In genomic region chr9:127885508-127886281, GRCh38 we compare ENCODE assay signal across 18 cellular contexts. TPM values are rescaled to one million over a fixed set of nuclear protein-coding genes. Genes with fewer than 3 reads are reported as not detected.
DNase-seq lines count a peak whose midpoint lies in the region; ATAC-seq and TF ChIP-seq lines count a peak whose summit lies in the region.
"Had no signal": no experiment of that assay in that cellular context is flagged by ENCODE, and none has a peak within 500 bp of the region (broad histone marks: within the 10 kb centered on the region; RNA-seq: fewer than 3 reads in every experiment).

No MANE protein-coding gene starts in this region.

- POLR2A ChIA-PET in HCT116 (lab: Charles Lee), result interaction anchor here (0.5 to 0.9 kb wide), 3 partner anchors 12 to 36 kb away, joined by 3 to 5 read pairs (median 4); no protein-coding TSS in a partner anchor
- POLR2A ChIA-PET in Caco-2 (lab: Charles Lee), result no interaction called here

- DNase-seq in HCT116 (ENCODE audit: low read depth, low spot score) (no peak), chondrocyte (ENCODE audit: low spot score) (no peak), osteocyte (ENCODE audit: extremely low spot score, unreplicated experiment) (no peak), CD14-positive monocyte (ENCODE audit: low spot score) (no peak), Caco-2 (no peak)
- DNase-seq: activated gamma-delta T cell; colonic mucosa; foreskin melanocyte; HFFc6; NCI-H1092; NCI-H2081 treated with DMSO at 0.1 percent for 48 hours; OCI-M1; stimulated activated CD4-positive, alpha-beta T cell treated with anti-CD3 and anti-CD28 coated beads, Interleukin-2, amount 100 ng/mL, for 48 hours; substantia nigra had no signal

- H2AFZ ChIP-seq in HCT116 (ENCODE audit: low read depth, low read length, poor library complexity, severe bottlenecking), result no peak overlapping the region
- H2AFZ ChIP-seq: parathyroid adenoma had no signal

- H3K36me3 Mint-ChIP-seq in chondrocyte (ENCODE audit: low read depth), result peaks cover 21% of the 10 kb centered on the region
- H3K36me3 Mint-ChIP-seq in osteocyte (ENCODE audit: unreplicated experiment), result peaks cover 22% of the 10 kb centered on the region
- peaks cover 26 to 33% of the 10 kb centered on the region in 2 donors for H3K36me3 Mint-ChIP-seq in CD14-positive monocyte
- H3K36me3 Mint-ChIP-seq in Caco-2 (ENCODE audit: insufficient read depth, unreplicated experiment), result peaks cover 18% of the 10 kb centered on the region

- H3K27me3 ChIP-seq in BLaER1 treated with 17β-estradiol and CSF1 and Interleukin-3, amounts not matched to agents 10 nM and 100 nM, result no peaks in the 10 kb centered on the region
- no peaks in the 10 kb centered on the region for H3K27me3 ChIP-seq in HCT116 (ENCODE audit: insufficient read depth, low read length)
- H3K27me3 ChIP-seq in Caco-2 (replicated peaks; ENCODE audit: control insufficient read depth, insufficient read depth, low read length), result no peaks in the 10 kb centered on the region
- H3K27me3 ChIP-seq: colonic mucosa had no signal

- H3K4me1 Mint-ChIP-seq in chondrocyte (ENCODE audit: low read depth) (peaks cover 24% of the 10 kb centered on the region), osteocyte (ENCODE audit: unreplicated experiment) (peaks cover 30% of the 10 kb centered on the region), CD14-positive monocyte (peaks cover 8% of the 10 kb centered on the region), Caco-2 (ENCODE audit: low read depth, unreplicated experiment) (no peaks in the 10 kb centered on the region)

- no peak for TF ChIP-seq RAD21 in HCT116 (IDR thresholded peaks at IDR 0.05; ENCODE audit: low read depth)

- no peak for TF ChIP-seq CTCF in HCT116 (IDR thresholded peaks at IDR 0.05 in 2 of 3, conservative IDR thresholded peaks at IDR 0.05 in 1 of 3; ENCODE audit: borderline replicate concordance in 1 of 3, insufficient read depth in 1 of 3, low read depth in 2 of 3, low read length in 2 of 3)
- no peak for TF ChIP-seq CTCF in chondrocyte (IDR thresholded peaks at IDR 0.05)
- TF ChIP-seq CTCF in osteocyte (IDR thresholded peaks at IDR 0.05), result no peak
- TF ChIP-seq CTCF in CD14-positive monocyte (IDR thresholded peaks at IDR 0.05), result no peak
- no peak for TF ChIP-seq CTCF in Caco-2 (IDR thresholded peaks at IDR 0.05; ENCODE audit: insufficient read depth in 1 of 2, low read depth in 1 of 2, low read length in 1 of 2, severe bottlenecking in 1 of 2, unreplicated experiment in 1 of 2)

- H3K79me2 ChIP-seq in HCT116 (ENCODE audit: insufficient read depth, low read length), result no peaks in the 10 kb centered on the region
- H3K79me2 ChIP-seq: parathyroid adenoma had no signal

- H3K4me2 ChIP-seq in BLaER1 treated with 17β-estradiol and CSF1 and Interleukin-3, amounts not matched to agents 10 nM and 100 nM, result peak overlapping the region; percentile 72 to 94 (median 87)
- H3K4me2 ChIP-seq in HCT116 (ENCODE audit: low read length), result no peak overlapping the region

- H3K9me3 Mint-ChIP-seq in chondrocyte (ENCODE audit: low read depth) (no peaks in the 10 kb centered on the region), osteocyte (ENCODE audit: unreplicated experiment) (no peaks in the 10 kb centered on the region), CD14-positive monocyte (peaks cover 0 to 3% (median 0%) of the 10 kb centered on the region in 7 donors), Caco-2 (ENCODE audit: unreplicated experiment) (no peaks in the 10 kb centered on the region)
- H3K9me3 Mint-ChIP-seq: HFFc6 had no signal

- H3K9me2 ChIP-seq in HCT116 (ENCODE audit: insufficient read depth), result no peaks in the 10 kb centered on the region

- no peaks in the 10 kb centered on the region for H3K9me3 ChIP-seq in BLaER1 treated with 17β-estradiol and CSF1 and Interleukin-3, amounts not matched to agents 10 nM and 100 nM (replicated peaks in 1 of 11)
- no peaks in the 10 kb centered on the region for H3K9me3 ChIP-seq in HCT116 (ENCODE audit: control insufficient read depth in 1 of 2, insufficient read depth in 1 of 2, low read depth in 1 of 2, low read length in 2 of 2)
- no peaks in the 10 kb centered on the region for H3K9me3 ChIP-seq in Caco-2
- H3K9me3 ChIP-seq: colonic mucosa had no signal

- H3K9ac ChIP-seq in BLaER1 treated with 17β-estradiol and CSF1 and Interleukin-3, amounts not matched to agents 10 nM and 100 nM, result peak overlapping the region; percentile 21 to 75 (median 62)
- H3K9ac ChIP-seq in HCT116 (ENCODE audit: low read length), result no peak overlapping the region
- H3K9ac ChIP-seq: parathyroid adenoma had no signal

- peak overlapping the region in 9 of 11 experiments; percentile 32 to 80 (median 69); a peak in 17 of 22 replicates for H3K27ac ChIP-seq in BLaER1 treated with 17β-estradiol and CSF1 and Interleukin-3, amounts not matched to agents 10 nM and 100 nM
- peak overlapping the region; percentile 64; the same call in 1 of the 2 replicates for H3K27ac ChIP-seq in HCT116 (ENCODE audit: low read depth, low read length)
- H3K27ac ChIP-seq: colonic mucosa, epithelial cell of prostate, parathyroid adenoma had no signal

- intact Hi-C loops in HCT116 (cut with micrococcal nuclease), result no loop called here
- intact Hi-C loops in CD14-positive monocyte (cut with micrococcal nuclease), result no loop called here
- intact Hi-C loops in Caco-2 (cut with micrococcal nuclease; ENCODE audit: unreplicated experiment), result no loop called here

- H3K27ac Mint-ChIP-seq in chondrocyte (ENCODE audit: unreplicated experiment) (peak overlapping the region; percentile 87), osteocyte (ENCODE audit: unreplicated experiment) (peak overlapping the region; percentile 78), CD14-positive monocyte (peak overlapping the region in 1 of 7 donors; percentile 41), Caco-2 (ENCODE audit: unreplicated experiment) (no peak overlapping the region)
- H3K27ac Mint-ChIP-seq: HFFc6 had no signal

- H3K4me3 Mint-ChIP-seq in chondrocyte (ENCODE audit: unreplicated experiment) (no peak overlapping the region), osteocyte (ENCODE audit: unreplicated experiment) (no peak overlapping the region), CD14-positive monocyte (no peak overlapping the region), Caco-2 (ENCODE audit: unreplicated experiment) (no peak overlapping the region)
- H3K4me3 Mint-ChIP-seq: HFFc6 had no signal

- H3K27me3 Mint-ChIP-seq in chondrocyte (ENCODE audit: low read depth), result no peaks in the 10 kb centered on the region
- no peaks in the 10 kb centered on the region for H3K27me3 Mint-ChIP-seq in osteocyte (ENCODE audit: unreplicated experiment)
- peaks cover 2 to 5% (median 3%) of the 10 kb centered on the region in 3 donors for H3K27me3 Mint-ChIP-seq in CD14-positive monocyte (ENCODE audit: low read depth in 3 of 3)
- no peaks in the 10 kb centered on the region for H3K27me3 Mint-ChIP-seq in Caco-2 (ENCODE audit: insufficient read depth, unreplicated experiment)

- TF ChIP-seq POLR2A in HCT116 (IDR thresholded peaks at IDR 0.05; ENCODE audit: borderline replicate concordance, extremely low read depth, insufficient read depth, insufficient read length), result no peak

- H4K20me1 ChIP-seq in BLaER1 treated with 17β-estradiol and CSF1 and Interleukin-3, amounts not matched to agents 10 nM and 100 nM, result peaks cover 0 to 44% (median 0%) of the 10 kb centered on the region in 11 experiments; a peak in 7 of 22 replicates
- no peaks in the 10 kb centered on the region for H4K20me1 ChIP-seq in HCT116 (ENCODE audit: insufficient read depth)

- CTCF ChIA-PET in HCT116 (lab: Charles Lee), result interaction anchor here (2.1 kb wide), 1 partner anchor 16 kb away, joined by 7 read pairs; no protein-coding TSS in a partner anchor
- CTCF ChIA-PET in Caco-2 (lab: Charles Lee), result no interaction called here

- H3K4me3 ChIP-seq in BLaER1 treated with 17β-estradiol and CSF1 and Interleukin-3, amounts not matched to agents 10 nM and 100 nM, result peak overlapping the region in 3 of 10 experiments; percentile 1 to 30 (median 10); a peak in 2 of 20 replicates
- H3K4me3 ChIP-seq in HCT116 (replicated peaks in 1 of 2; ENCODE audit: low read depth in 1 of 2, low read length in 2 of 2) (no peak overlapping the region), Caco-2 (ENCODE audit: low read depth, low read length) (no peak overlapping the region)
- H3K4me3 ChIP-seq: colonic mucosa had no signal

- peaks cover 19 to 48% (median 37%) of the 10 kb centered on the region in 11 experiments for H3K36me3 ChIP-seq in BLaER1 treated with 17β-estradiol and CSF1 and Interleukin-3, amounts not matched to agents 10 nM and 100 nM
- peaks cover 7 to 24% of the 10 kb centered on the region in 2 experiments for H3K36me3 ChIP-seq in HCT116 (ENCODE audit: control insufficient read depth in 1 of 2, insufficient read depth in 2 of 2, low read length in 2 of 2)
- 0 out of 2 replicates have a peak, but pooled peaks cover 3% of the 10 kb centered on the region for H3K36me3 ChIP-seq in Caco-2 (ENCODE audit: control insufficient read depth, insufficient read depth, low read length)

- RAD21 ChIA-PET in HCT116 (lab: Charles Lee; ENCODE audit: low non-redundant PET in 1 of 2, low total read pairs in 2 of 2, uncharacterized antibody in 2 of 2, unreplicated experiment in 2 of 2), result no interaction called here

- ATAC-seq in HCT116 (no peak), esophagus mucosa (no peak)

- H3K4me1 ChIP-seq in BLaER1 treated with 17β-estradiol and CSF1 and Interleukin-3, amounts not matched to agents 10 nM and 100 nM, result peaks cover 86 to 95% (median 92%) of the 10 kb centered on the region in 10 experiments
- H3K4me1 ChIP-seq in HCT116 (ENCODE audit: control insufficient read depth in 1 of 2, insufficient read depth in 2 of 2, low read length in 2 of 2) (peaks cover 18 to 23% of the 10 kb centered on the region in 2 experiments; a peak in 3 of 4 replicates), Caco-2 (no peaks in the 10 kb centered on the region)
- H3K4me1 ChIP-seq: colonic mucosa had no signal

- TSS peak; percentile 27 for BruUV-seq in HCT116 (replicated peaks; lab: Mats Ljungman, UMichigan)
- no TSS peak for BruUV-seq in Caco-2 (replicated peaks; lab: Mats Ljungman, UMichigan)

RNA-seq across cellular contexts. Expression of gene AK1, which starts 8.2 kb away (rescaled TPM):
- total RNA-seq in HCT116 (2021; ENCODE audit: unreplicated experiment), result 61.1 TPM
- polyA plus RNA-seq in HCT116 (2012), result 70.6 and 74.2 TPM in 2 replicates
- 75.3 to 83.8 TPM (median 77.2 TPM) in 3 replicates for total RNA-seq in chondrocyte
- 57.6 and 65.8 TPM in 2 replicates for total RNA-seq in osteocyte
- polyA plus RNA-seq in CD14-positive monocyte, result not detected
- total RNA-seq in esophagus mucosa, result 39.9 TPM
- total RNA-seq in Caco-2 (2022), result 39.2 and 41.5 TPM in 2 replicates

RNA-seq across cellular contexts. Expression of gene ST6GALNAC6, which starts 13.7 kb away (rescaled TPM):
- total RNA-seq in HCT116 (2021; ENCODE audit: unreplicated experiment) (24.5 TPM), chondrocyte (45.5 to 54.3 TPM (median 47.5 TPM) in 3 replicates), osteocyte (73.4 and 77.0 TPM in 2 replicates), esophagus mucosa (13.0 TPM), Caco-2 (2022) (20.7 and 25.1 TPM in 2 replicates)
- 22.9 and 25.0 TPM in 2 replicates for polyA plus RNA-seq in HCT116 (2012)
- polyA plus RNA-seq in CD14-positive monocyte, result 10 to 100 TPM in 1 of 2 donors, 1 to 10 TPM in 1; 8.2 to 12.0 TPM

RNA-seq across cellular contexts. Expression of gene ST6GALNAC4, which starts 31.1 kb away (rescaled TPM):
- 49.4 TPM for total RNA-seq in HCT116 (2021; ENCODE audit: unreplicated experiment)
- polyA plus RNA-seq in HCT116 (2012), result 45.7 and 58.2 TPM in 2 replicates
- 22.2 to 25.5 TPM (median 24.4 TPM) in 3 replicates for total RNA-seq in chondrocyte
- total RNA-seq in osteocyte, result 21.4 and 25.1 TPM in 2 replicates
- 10 to 100 TPM in 1 of 2 donors, 1 to 10 TPM in 1; 8.9 to 10.3 TPM for polyA plus RNA-seq in CD14-positive monocyte
- 11.4 TPM for total RNA-seq in esophagus mucosa
- total RNA-seq in Caco-2 (2022), result 12.1 and 13.2 TPM in 2 replicates

RNA-seq across cellular contexts. Expression of gene ENG, which starts 31.2 kb away (rescaled TPM):
- total RNA-seq in HCT116 (2021; ENCODE audit: unreplicated experiment), result 0.76 TPM
- 2.2 and 3.6 TPM in 2 replicates for polyA plus RNA-seq in HCT116 (2012)
- total RNA-seq in chondrocyte, result 81.3 to 101 TPM (median 89.5 TPM) in 3 replicates
- total RNA-seq in osteocyte, result 140 and 143 TPM in 2 replicates
- 10 to 100 TPM; 15.7 to 26.0 TPM for polyA plus RNA-seq in CD14-positive monocyte
- 14.3 TPM for total RNA-seq in esophagus mucosa
- 0.18 and 0.53 TPM in 2 replicates for total RNA-seq in Caco-2 (2022)

RNA-seq across cellular contexts. Expression of gene PIP5KL1, which starts 44.9 kb away (rescaled TPM):
- total RNA-seq in HCT116 (2021; ENCODE audit: unreplicated experiment), result 37.6 TPM
- 35.7 and 36.0 TPM in 2 replicates for polyA plus RNA-seq in HCT116 (2012)
- 1.4 to 4.3 TPM (median 2.7 TPM) in 3 replicates for total RNA-seq in chondrocyte
- 2.6 and 2.9 TPM in 2 replicates for total RNA-seq in osteocyte
- polyA plus RNA-seq in CD14-positive monocyte, result under 1 TPM; 0.31 to 0.57 TPM
- total RNA-seq in esophagus mucosa, result 4.3 TPM
- total RNA-seq in Caco-2 (2022), result 2.3 and 3.8 TPM in 2 replicates
